22 cellular contexts compared by ENCODE assay signal in genomic region chr10:1010703-1011102, GRCh38. TPM values are rescaled to one million over a fixed set of nuclear protein-coding genes. Genes with fewer than 3 reads are reported as not detected.
"Had no signal": no experiment of that assay in that cellular context is flagged by ENCODE, and none has a peak within 500 bp of the region (broad histone marks: within the 10 kb centered on the region; RNA-seq: fewer than 3 reads in every experiment).

No MANE protein-coding gene starts in this region.

- H3K4me3 ChIP-seq: colonic mucosa, esophagus squamous epithelium, psoas muscle, tibial nerve had no signal

- H3K27ac ChIP-seq: colonic mucosa, esophagus squamous epithelium, psoas muscle, tibial nerve had no signal

- H3K4me1 ChIP-seq: colonic mucosa, esophagus squamous epithelium, psoas muscle, tibial nerve had no signal

- H3K27me3 ChIP-seq: colonic mucosa, esophagus squamous epithelium, tibial nerve had no signal

- ATAC-seq: activated CD8-positive, alpha-beta T cell treated with anti-CD3 and anti-CD28 coated beads, Interleukin-2, amount 10 ng/mL, durations not matched to agents 7 days and 5 days; sciatic nerve; SK-N-SH treated with all-trans-retinoic acid at 6 μM for 48 hours; WTC11 had no signal

- H3K27ac Mint-ChIP-seq: activated CD8-positive, alpha-beta T cell treated with anti-CD3 and anti-CD28 coated beads, Interleukin-2, amount 10 ng/mL, durations not matched to agents 7 days and 5 days; WTC11 had no signal

- H3K9me3 ChIP-seq: colonic mucosa, esophagus squamous epithelium, psoas muscle, tibial nerve had no signal

- H3K9me3 Mint-ChIP-seq: activated naive CD4-positive, alpha-beta T cell treated with anti-CD3 and anti-CD28 coated beads for 36 hours; WTC11 had no signal

- DNase-seq: activated CD4-positive, alpha-beta T cell treated with anti-CD3 and anti-CD28 coated beads for 4 hours; activated CD8-positive, alpha-beta memory T cell treated with anti-CD3 and anti-CD28 coated beads, Interleukin-2, amount 50 U/mL, for 4 hours; activated CD8-positive, alpha-beta T cell treated with anti-CD3 and anti-CD28 coated beads, Interleukin-2, amount 10 ng/mL, durations not matched to agents 7 days and 5 days; activated naive CD4-positive, alpha-beta T cell treated with anti-CD3 and anti-CD28 coated beads for 36 hours; amniotic stem cell; caudate nucleus; colonic mucosa; esophagus squamous epithelium; psoas muscle; SHP77 treated with DMSO at 0.1 percent for 48 hours; stimulated activated CD4-positive, alpha-beta T cell treated with anti-CD3 and anti-CD28 coated beads, Interleukin-2, amount 100 ng/mL, for 24 hours had no signal

- H3K4me3 Mint-ChIP-seq: activated CD8-positive, alpha-beta T cell treated with anti-CD3 and anti-CD28 coated beads, Interleukin-2, amount 10 ng/mL, durations not matched to agents 7 days and 5 days; activated naive CD4-positive, alpha-beta T cell treated with anti-CD3 and anti-CD28 coated beads for 36 hours; WTC11 had no signal

RNA-seq across cellular contexts. Expression of gene IDI2, which starts 15.0 kb away (rescaled TPM):
- total RNA-seq: activated CD8-positive, alpha-beta T cell treated with anti-CD3 and anti-CD28 coated beads, Interleukin-2, amount 10 ng/mL, durations not matched to agents 7 days and 5 days; activated naive CD4-positive, alpha-beta T cell treated with anti-CD3 and anti-CD28 coated beads for 36 hours; colonic mucosa; esophagus squamous epithelium; fibroblast of villous mesenchyme; glomerular endothelial cell; liver; mesenteric fat pad; osteoblast; sciatic nerve; subcutaneous adipose tissue; T-helper 1 cell treated with Interleukin-12 subunit alpha and Interleukin-12 subunit beta and Interleukin-4 antibody, amounts not matched to agents 30 ng/mL and 1 ng/mL, for 36 hours; WTC11 had no signal
- polyA plus RNA-seq: liver had no signal
